18 cellular contexts compared by ENCODE assay signal in genomic region chr7:46383605-46384004, GRCh38.
A peak's percentile ranks its signal among the peaks of the same experiment; 100 is the strongest.
DNase-seq lines count a peak whose midpoint lies in the region; ATAC-seq and TF ChIP-seq lines count a peak whose summit lies in the region.
"Had no signal": no experiment of that assay in that cellular context is flagged by ENCODE, and none has a peak within 500 bp of the region (broad histone marks: within the 10 kb centered on the region; RNA-seq: fewer than 3 reads in every experiment).

No MANE protein-coding gene starts in this region.

- CTCF ChIA-PET in activated naive CD4-positive, alpha-beta T cell treated with anti-CD3 and anti-CD28 coated beads for 36 hours (lab: Charles Lee): no interaction called here

- H3K9me3 Mint-ChIP-seq in activated naive CD4-positive, alpha-beta T cell treated with anti-CD3 and anti-CD28 coated beads for 36 hours: no peaks in the 10 kb centered on the region

- H3K4me3 Mint-ChIP-seq in activated naive CD4-positive, alpha-beta T cell treated with anti-CD3 and anti-CD28 coated beads for 36 hours: no peak overlapping the region
- H3K4me3 Mint-ChIP-seq: effector memory CD8-positive, alpha-beta T cell; immature natural killer cell had no signal

- H3K4me1 Mint-ChIP-seq in activated naive CD4-positive, alpha-beta T cell treated with anti-CD3 and anti-CD28 coated beads for 36 hours (ENCODE audit: low read depth): no peaks in the 10 kb centered on the region
- H3K4me1 Mint-ChIP-seq: immature natural killer cell had no signal

- no peaks in the 10 kb centered on the region for H3K36me3 Mint-ChIP-seq in activated naive CD4-positive, alpha-beta T cell treated with anti-CD3 and anti-CD28 coated beads for 36 hours (ENCODE audit: low read depth)
- H3K36me3 Mint-ChIP-seq: immature natural killer cell had no signal

- no peaks in the 10 kb centered on the region for H3K27me3 Mint-ChIP-seq in activated naive CD4-positive, alpha-beta T cell treated with anti-CD3 and anti-CD28 coated beads for 36 hours (ENCODE audit: low read depth)
- H3K27me3 Mint-ChIP-seq: effector memory CD8-positive, alpha-beta T cell had no signal

- DNase-seq in AG10803 (ENCODE audit: low read depth) (peak; percentile 40), LHCN-M2 (ENCODE audit: low read depth) (peak; percentile 87), cardiac fibroblast (ENCODE audit: low read depth in 2 of 2) (peak; percentile 61 to 67), kidney tubule cell (ENCODE audit: low spot score) (peak; percentile 67), amniotic stem cell (lab: John Stamatoyannopoulos, UW) (no peak)
- DNase-seq in activated naive CD4-positive, alpha-beta T cell treated with anti-CD3 and anti-CD28 coated beads for 36 hours: no peak
- DNase-seq: activated naive CD4-positive, alpha-beta T cell treated with Interleukin-2 at 50 U/mL for 16 hours; central memory CD4-positive, alpha-beta T cell; effector memory CD8-positive, alpha-beta T cell; immature natural killer cell; NCI-H1105 treated with DMSO at 0.1 percent for 48 hours; NK-92 treated with Interleukin-12 subunit alpha and Interleukin-12 subunit beta, amount 100 ng/mL, for 24 hours; nucleus accumbens; SHP77 treated with DMSO at 0.1 percent for 48 hours had no signal

- no peak overlapping the region for H3K4me3 ChIP-seq in AG10803 (ENCODE audit: low read length)
- H3K4me3 ChIP-seq in cardiac fibroblast (replicated peaks in 1 of 2; ENCODE audit: low read depth in 2 of 2, low read length in 2 of 2): no peak overlapping the region
- H3K4me3 ChIP-seq: HAP-1, K562 had no signal

- intact Hi-C loops in activated naive CD4-positive, alpha-beta T cell treated with anti-CD3 and anti-CD28 coated beads for 36 hours (cut with micrococcal nuclease): no loop called here

- no peak for ATAC-seq in GM19455 (IDR thresholded peaks at IDR 0.05; ENCODE audit: unreplicated experiment)
- no peak for ATAC-seq in HG02970 (IDR thresholded peaks at IDR 0.05; ENCODE audit: low FRiP score, unreplicated experiment)
- ATAC-seq: effector memory CD8-positive, alpha-beta T cell; K562 had no signal

- TF ChIP-seq CTCF in AG10803 (conservative IDR thresholded peaks at IDR 0.05; ENCODE audit: low read length) (no peak), cardiac fibroblast (IDR thresholded peaks at IDR 0.05; ENCODE audit: low read depth, low read length) (no peak)

- no peak overlapping the region for H3K27ac Mint-ChIP-seq in activated naive CD4-positive, alpha-beta T cell treated with anti-CD3 and anti-CD28 coated beads for 36 hours
- H3K27ac Mint-ChIP-seq: effector memory CD8-positive, alpha-beta T cell; immature natural killer cell had no signal

Comparison
In these comparisons a context has a peak if more than half of its experiments do, and no peak if none do; other contexts are left out.
1. DNase-seq: peak in AG10803 (single experiment), LHCN-M2 (single experiment), cardiac fibroblast (2 of 2) and kidney tubule cell (single experiment); none in amniotic stem cell (single experiment) and activated naive CD4-positive, alpha-beta T cell treated with anti-CD3 and anti-CD28 coated beads for 36 hours (single experiment).